Comparison of ENCODE assay signal across 23 cellular contexts in genomic region chr21:41453198-41453597, GRCh38. TPM values are rescaled to one million over a fixed set of nuclear protein-coding genes. Genes with fewer than 3 reads are reported as not detected.
A peak's percentile ranks its signal among the peaks of the same experiment; 100 is the strongest.
DNase-seq lines count a peak whose midpoint lies in the region; ATAC-seq, FAIRE-seq and TF ChIP-seq lines count a peak whose summit lies in the region.
"Had no signal": no experiment of that assay in that cellular context is flagged by ENCODE, and none has a peak within 500 bp of the region (broad histone marks: within the 10 kb centered on the region; RNA-seq: fewer than 3 reads in every experiment).

No MANE protein-coding gene starts in this region.

- H3K36me3 Mint-ChIP-seq in CD4-positive, alpha-beta T cell (ENCODE audit: low read depth), result peaks cover 97% of the 10 kb centered on the region
- H3K36me3 Mint-ChIP-seq in H9 (ENCODE audit: insufficient read depth in 1 of 3, low read depth in 3 of 3) (peaks cover 0 to 6% (median 6%) of the 10 kb centered on the region in 3 experiments; a peak in 2 of 7 replicates), memory B cell (peaks cover 35% of the 10 kb centered on the region)

- H3K79me1 ChIP-seq in H9 (ENCODE audit: insufficient read depth, low read depth, low read length, poor library complexity, severe bottlenecking), result no peaks in the 10 kb centered on the region

- peak; percentile 30 for DNase-seq in activated effector memory CD4-positive, alpha-beta T cell treated with anti-CD3 and anti-CD28 coated beads, Interleukin-2, amount 50 U/mL, for 16 hours
- DNase-seq in activated effector memory CD4-positive, alpha-beta T cell treated with Interleukin-2 at 50 U/mL for 16 hours, result no peak
- peak in 1 of 10 experiments; percentile 26 for DNase-seq in CD4-positive, alpha-beta T cell
- DNase-seq in H9 (no peak), memory B cell (ENCODE audit: low spot score in 2 of 2) (no peak), HTR-8/SVneo (ENCODE audit: insufficient read length, low spot score) (no peak), globus pallidus (ENCODE audit: low spot score) (no peak)
- DNase-seq in stimulated activated CD4-positive, alpha-beta T cell treated with anti-CD3 and anti-CD28 coated beads, Interleukin-1b, Interleukin-23, amount 100 ng/mL, for 48 hours, result no peak
- DNase-seq: AML-193, DMS79, NCI-H1048, NCI-H1436 treated with DMSO at 0.1 percent for 48 hours, NCI-H2029 treated with DMSO at 0.1 percent for 48 hours, NCI-H2171 treated with DMSO at 0.1 percent for 48 hours, NCI-H510A, NCI-H774, RPMI8226, SIG-M5 had no signal

- H3K4me2 ChIP-seq in H9 (ENCODE audit: insufficient read depth, insufficient read length, low read length), result no peak overlapping the region

- no peaks in the 10 kb centered on the region for H4K20me1 ChIP-seq in H9 (ENCODE audit: control insufficient read depth, insufficient read depth, insufficient read length)

- no peaks in the 10 kb centered on the region for H3K9me3 Mint-ChIP-seq in CD4-positive, alpha-beta T cell
- no peaks in the 10 kb centered on the region; a peak in 1 of 5 replicates for H3K9me3 Mint-ChIP-seq in H9
- no peaks in the 10 kb centered on the region for H3K9me3 Mint-ChIP-seq in memory B cell
- H3K9me3 Mint-ChIP-seq: GM23338 had no signal

- H2AFZ ChIP-seq in H9 (ENCODE audit: low read length), result no peak overlapping the region
- H2AFZ ChIP-seq: GM23338 had no signal

- no peaks in the 10 kb centered on the region for H3K27me3 Mint-ChIP-seq in CD4-positive, alpha-beta T cell
- no peaks in the 10 kb centered on the region for H3K27me3 Mint-ChIP-seq in H9 (ENCODE audit: low read depth)
- no peaks in the 10 kb centered on the region for H3K27me3 Mint-ChIP-seq in memory B cell

- no peaks in the 10 kb centered on the region for H3K23me2 ChIP-seq in H9 (ENCODE audit: insufficient read length, low read depth, low read length, poor library complexity, severe bottlenecking)

- CTCF ChIA-PET in CD4-positive, alpha-beta T cell (lab: Charles Lee), result no interaction called here

- no peaks in the 10 kb centered on the region for H3K79me2 ChIP-seq in H9 (ENCODE audit: insufficient read depth, low read length)

- H3K4me1 Mint-ChIP-seq in CD4-positive, alpha-beta T cell (ENCODE audit: low read depth), result peaks cover 4% of the 10 kb centered on the region
- H3K4me1 Mint-ChIP-seq in H9 (peaks cover 30 to 33% of the 10 kb centered on the region in 2 experiments), memory B cell (no peaks in the 10 kb centered on the region)

- no peak overlapping the region for H3K27ac ChIP-seq in CD4-positive, alpha-beta T cell (ENCODE audit: low read depth, low read length)
- H3K27ac ChIP-seq in H9 (ENCODE audit: insufficient read length, low read depth, low read length), result no peak overlapping the region

- no peak overlapping the region for H3K23ac ChIP-seq in H9 (ENCODE audit: insufficient read length, low read depth, low read length)

- H2BK120ac ChIP-seq in H9 (ENCODE audit: low read depth, low read length, poor library complexity, severe bottlenecking), result no peak overlapping the region

- intact Hi-C loops in CD4-positive, alpha-beta T cell (cut with DNase I, micrococcal nuclease), result no loop called here

- no peak overlapping the region for H3K56ac ChIP-seq in H9 (ENCODE audit: insufficient read length, low read depth, low read length)

- no peak overlapping the region for H2BK12ac ChIP-seq in H9 (ENCODE audit: insufficient read length, low read depth, low read length)

- H3K4me3 Mint-ChIP-seq in CD4-positive, alpha-beta T cell, result no peak overlapping the region
- H3K4me3 Mint-ChIP-seq in H9 (no peak overlapping the region), memory B cell (no peak overlapping the region)
- H3K4me3 Mint-ChIP-seq: GM23338 had no signal

- H3K4ac ChIP-seq in H9 (ENCODE audit: low read depth, low read length), result no peak overlapping the region

- H3K9me3 ChIP-seq in CD4-positive, alpha-beta T cell (ENCODE audit: control insufficient read depth, low read length), result no peaks in the 10 kb centered on the region
- H3K9me3 ChIP-seq in H9 (ENCODE audit: control insufficient read depth, low read depth, low read length), result no peaks in the 10 kb centered on the region

- H4K5ac ChIP-seq in H9 (ENCODE audit: insufficient read length, low read depth, low read length), result no peak overlapping the region

- POLR2A ChIA-PET in CD4-positive, alpha-beta T cell (lab: Charles Lee), result no interaction called here

- peaks cover 3% of the 10 kb centered on the region; the same call in 1 of the 2 replicates for H3K4me1 ChIP-seq in H9 (ENCODE audit: insufficient read depth, low read length)

- H3K27ac Mint-ChIP-seq in CD4-positive, alpha-beta T cell, result peak overlapping the region; percentile 39
- H3K27ac Mint-ChIP-seq in H9, result peak overlapping the region in 2 of 3 experiments; percentile 7 to 93; a peak in 3 of 7 replicates
- H3K27ac Mint-ChIP-seq in memory B cell, result peak overlapping the region; percentile 56
- H3K27ac Mint-ChIP-seq: GM23338 had no signal

- H3T11ph ChIP-seq in H9 (ENCODE audit: low read length), result no peak overlapping the region

- no peak for FAIRE-seq in HTR-8/SVneo (lab: Jason Lieb, UNC)
- FAIRE-seq: D721Med, GM18507 had no signal

- H4K91ac ChIP-seq in H9 (ENCODE audit: insufficient read length, low read depth, low read length), result no peak overlapping the region

- no peak for TF ChIP-seq CTCF in CD4-positive, alpha-beta T cell (IDR thresholded peaks at IDR 0.05)
- no peak for TF ChIP-seq CTCF in H9 (conservative IDR thresholded peaks at IDR 0.05)

- H3K14ac ChIP-seq in H9 (ENCODE audit: insufficient read depth, low read length), result no peak overlapping the region

- H2AK5ac ChIP-seq in H9 (ENCODE audit: insufficient read length, low read length), result no peak overlapping the region

- H2BK15ac ChIP-seq in H9 (ENCODE audit: low read depth, low read length), result no peak overlapping the region

- no peak overlapping the region for H3K18ac ChIP-seq in H9 (ENCODE audit: insufficient read length, low read depth, low read length)

- ATAC-seq in CD4-positive, alpha-beta T cell (ENCODE audit: poor library complexity), result no peak
- no peak for ATAC-seq in memory B cell (ENCODE audit: low read depth)

- no peak overlapping the region for H3K9ac ChIP-seq in H9 (ENCODE audit: extremely low read depth, insufficient read length, low read length)

- H4K8ac ChIP-seq in H9 (replicated peaks; ENCODE audit: insufficient read length, low read depth, low read length), result no peak overlapping the region

- no peak overlapping the region for H2BK20ac ChIP-seq in H9 (ENCODE audit: low read depth, low read length, poor library complexity, severe bottlenecking)

- no CpG with 5 or more reads among the region's 3 CpGs for WGBS in H9 (ENCODE audit: extremely low coverage, insufficient read length, low lambda C conversion rate)

- no peak overlapping the region for H2BK5ac ChIP-seq in H9 (ENCODE audit: insufficient read length, low read length)

- no peaks in the 10 kb centered on the region for H3K27me3 ChIP-seq in CD4-positive, alpha-beta T cell (ENCODE audit: control insufficient read depth, insufficient read depth, low read length)
- no peaks in the 10 kb centered on the region for H3K27me3 ChIP-seq in H9 (ENCODE audit: insufficient read depth, low read length)

RNA-seq across cellular contexts. Expression of gene MX1, which starts 27.2 kb away (rescaled TPM):
- total RNA-seq in CD4-positive, alpha-beta T cell, result 10 to 100 TPM; 82.3 to 86.3 TPM
- total RNA-seq in H9 (2021), result 5.1 and 6.3 TPM in 2 replicates
- total RNA-seq: G401 had no signal

RNA-seq across cellular contexts. Expression of gene TMPRSS2, which starts 54.8 kb away (rescaled TPM):
- not detected for total RNA-seq in CD4-positive, alpha-beta T cell
- total RNA-seq in H9 (2021), result 10.2 and 12.1 TPM in 2 replicates
- total RNA-seq: G401, MCF 10A had no signal

Comparison
In these comparisons a context has a peak if more than half of its experiments do, and no peak if none do; other contexts are left out.
1. RNA of gene MX1, which starts 27.2 kb away (total RNA-seq): 82.3 to 86.3 TPM in CD4-positive, alpha-beta T cell; 5.1 to 6.3 TPM in H9; every median in the first group is over 10 times any median in the second.
2. RNA of gene TMPRSS2, which starts 54.8 kb away (total RNA-seq): 10.2 to 12.1 TPM in H9; not detected in CD4-positive, alpha-beta T cell; every median in the first group is over 10 times any median in the second.
3. Peak in every context shown above with its lines, with median percentiles within 50 percentile points of each other: H3K27ac Mint-ChIP-seq.